8 cellular contexts compared by ENCODE assay signal in genomic region chr7:105141068-105141467, GRCh38.
DNase-seq lines count a peak whose midpoint lies in the region; ATAC-seq, FAIRE-seq and TF ChIP-seq lines count a peak whose summit lies in the region.

No MANE protein-coding gene starts in this region.

- H3K4me3 ChIP-seq in GM12878 (no peak overlapping the region), PC-9 (no peak overlapping the region)
- H3K4me3 ChIP-seq in effector memory CD4-positive, alpha-beta T cell (ENCODE audit: insufficient read depth, low read depth, low read length, poor library complexity, severe bottlenecking): no peak overlapping the region

- H4K20me1 ChIP-seq in GM12878 (ENCODE audit: control insufficient read depth, insufficient read depth) (no peaks in the 10 kb centered on the region), PC-9 (ENCODE audit: insufficient read depth) (no peaks in the 10 kb centered on the region)

- H3K9me2 ChIP-seq in PC-9 (ENCODE audit: insufficient read depth): no peaks in the 10 kb centered on the region

- no peak for TF ChIP-seq POLR2A in GM12878 (IDR thresholded peaks at IDR 0.05; ENCODE audit: low read depth, low read length)

- TF ChIP-seq RAD21 in GM12878 (IDR thresholded peaks at IDR 0.05; ENCODE audit: insufficient read depth, low read depth, low read length): peak; percentile 48

- H3K27me3 ChIP-seq in GM12878 (replicated peaks in 1 of 2; ENCODE audit: control insufficient read depth in 2 of 2, insufficient read depth in 2 of 2, low read length in 1 of 2) (no peaks in the 10 kb centered on the region), PC-9 (ENCODE audit: insufficient read depth, low read depth) (no peaks in the 10 kb centered on the region)
- H3K27me3 ChIP-seq in effector memory CD4-positive, alpha-beta T cell (replicated peaks; ENCODE audit: control insufficient read depth, insufficient read depth, low read length, poor library complexity, severe bottlenecking): no peaks in the 10 kb centered on the region

- H3K27ac ChIP-seq in GM12878 (ENCODE audit: control insufficient read depth, insufficient read depth) (no peak overlapping the region), PC-9 (no peak overlapping the region)
- no peak overlapping the region for H3K27ac ChIP-seq in effector memory CD4-positive, alpha-beta T cell (ENCODE audit: insufficient read depth, low read length, poor library complexity, severe bottlenecking)

- POLR2A ChIA-PET in GM12878 (lab: Charles Lee) (no interaction called here), PC-9 (lab: Charles Lee; ENCODE audit: unreplicated experiment) (no interaction called here)

- peaks cover 7% of the 10 kb centered on the region in 2 experiments; a peak in 3 of 4 replicates for H3K36me3 ChIP-seq in GM12878 (ENCODE audit: control insufficient read depth in 2 of 2, insufficient read depth in 2 of 2, low read length in 1 of 2)
- H3K36me3 ChIP-seq in PC-9 (ENCODE audit: low read depth): no peaks in the 10 kb centered on the region; the same call in none of the 2 replicates
- H3K36me3 ChIP-seq in effector memory CD4-positive, alpha-beta T cell (ENCODE audit: control insufficient read depth, insufficient read depth, low read length): peaks cover 35% of the 10 kb centered on the region

- CTCF ChIA-PET in GM12878 (lab: Yijun Ruan, JAX): interaction anchor here (0.6 to 2.8 kb wide), 9 partner anchors 20 to 219 kb away, joined by 3 to 14 read pairs (median 4); no protein-coding TSS in a partner anchor
- CTCF ChIA-PET in PC-9 (lab: Charles Lee): interaction anchor here (0.8 kb wide), 1 partner anchor 8 kb away, joined by 4 read pairs; no protein-coding TSS in a partner anchor

- ATAC-seq in GM12878 (peak; percentile 61; the same call in 2 of the 3 replicates), GM19395 (IDR thresholded peaks at IDR 0.05; ENCODE audit: unreplicated experiment) (no peak), GM21737 (IDR thresholded peaks at IDR 0.05; ENCODE audit: unreplicated experiment) (no peak)

- no peaks in the 10 kb centered on the region for H3F3A ChIP-seq in PC-9 (ENCODE audit: insufficient read depth, low read depth)

- TF ChIP-seq CTCF in GM12878 (IDR thresholded peaks at IDR 0.05 in 2 of 3, conservative IDR thresholded peaks at IDR 0.05 in 1 of 3; ENCODE audit: control insufficient read depth in 2 of 3, extremely low read depth in 1 of 3, insufficient read depth in 1 of 3, low read depth in 3 of 3, low read length in 3 of 3): peak in 2 of 3 experiments; percentile 20 to 41; a peak in 3 of 6 replicates
- TF ChIP-seq CTCF in PC-9 (conservative IDR thresholded peaks at IDR 0.05): no peak; the same call in 1 of the 2 replicates

- intact Hi-C loops in GM12878 (cut with micrococcal nuclease; ENCODE audit: unreplicated experiment): no loop called here
- intact Hi-C loops in PC-9 (cut with micrococcal nuclease; ENCODE audit: unreplicated experiment): loop anchor here (10.0 kb wide), 2 partner anchors 124 to 194 kb away; no protein-coding TSS in a partner anchor

- SMC1A ChIA-PET in GM12878 (lab: Charles Lee; ENCODE audit: uncharacterized antibody, unreplicated experiment): interaction anchor here (0.6 to 2.0 kb wide), 9 partner anchors 16 to 289 kb away, joined by 3 to 7 read pairs (median 4); no protein-coding TSS in a partner anchor

- no peak for FAIRE-seq in GM12878 (lab: Jason Lieb, UNC)

- H3K9me3 ChIP-seq in GM12878 (replicated peaks; ENCODE audit: control insufficient read depth, insufficient read depth, low read length): no peaks in the 10 kb centered on the region
- H3K9me3 ChIP-seq in PC-9 (ENCODE audit: insufficient read depth, low read depth): no peaks in the 10 kb centered on the region
- no peaks in the 10 kb centered on the region for H3K9me3 ChIP-seq in effector memory CD4-positive, alpha-beta T cell (ENCODE audit: control insufficient read depth, low read length)

- H3K79me2 ChIP-seq in GM12878 (ENCODE audit: control insufficient read depth, insufficient read depth, low read length) (no peaks in the 10 kb centered on the region), PC-9 (ENCODE audit: low read depth) (no peaks in the 10 kb centered on the region)

- WGBS in GM12878 (ENCODE audit: insufficient coverage, insufficient replicate concordance, low lambda C conversion rate, missing lambda C conversion rate): 86% methylated on average over 6 of the region's 6 CpGs

- TF ChIP-seq EP300 in GM12878 (IDR thresholded peaks at IDR 0.05; ENCODE audit: borderline replicate concordance in 1 of 2, control insufficient read depth in 1 of 2, low read depth in 2 of 2, low read length in 2 of 2): no peak

- no peak overlapping the region for H3K9ac ChIP-seq in GM12878 (ENCODE audit: control insufficient read depth, insufficient read depth, low read length)

- no TSS peak for BruUV-seq in GM12878 (replicated peaks; lab: Mats Ljungman, UMichigan)
- BruUV-seq in PC-9 (replicated peaks; lab: Mats Ljungman, UMichigan): no TSS peak

- DNase-seq in Daoy (ENCODE audit: low read depth) (peak; percentile 39), KBM-7 (peak; percentile 24), GM12878 (ENCODE audit: low read depth, low spot score) (no peak), medulla oblongata (ENCODE audit: extremely low spot score) (peak; percentile 48), PC-9 (no peak)
- no peak for DNase-seq in effector memory CD4-positive, alpha-beta T cell

- H2AFZ ChIP-seq in GM12878 (ENCODE audit: control insufficient read depth, low read depth, low read length) (no peak overlapping the region), PC-9 (no peak overlapping the region)

- H3K4me2 ChIP-seq in GM12878 (ENCODE audit: control insufficient read depth, insufficient read depth): no peak overlapping the region
- H3K4me2 ChIP-seq in PC-9: no peak overlapping the region

- RAD21 ChIA-PET in GM12878 (lab: Charles Lee; ENCODE audit: unreplicated experiment): interaction anchor here (0.8 to 1.5 kb wide), 4 partner anchors 24 to 289 kb away, joined by 3 to 5 read pairs (median 3); no protein-coding TSS in a partner anchor

- in situ Hi-C loops in KBM-7 (cut with MboI; ENCODE audit: low pct_unique_long_range_greater_than_20kb, low sequenced_read_pairs): no loop called here
- in situ Hi-C loops in GM12878 (cut with MboI): no loop called here

- H3K4me1 ChIP-seq in GM12878 (ENCODE audit: control insufficient read depth, insufficient read depth, low read length): no peaks in the 10 kb centered on the region
- peaks cover 8% of the 10 kb centered on the region for H3K4me1 ChIP-seq in PC-9 (replicated peaks; ENCODE audit: insufficient read depth)
- H3K4me1 ChIP-seq in effector memory CD4-positive, alpha-beta T cell (ENCODE audit: control insufficient read depth, insufficient read depth, low read length, poor library complexity, severe bottlenecking): no peaks in the 10 kb centered on the region

TF ChIP-seq in GM12878, 131 proteins besides CTCF, POLR2A, EP300 and RAD21:
- TF ChIP-seq MEF2A (IDR thresholded peaks at IDR 0.05; ENCODE audit: insufficient read depth, low read depth, low read length) (no peak), SMC3 (IDR thresholded peaks at IDR 0.05; ENCODE audit: borderline replicate concordance, low read length) (peak; percentile 40; the same call in 1 of the 2 replicates)

Comparison
In these comparisons a context has a peak if more than half of its experiments do, and no peak if none do; other contexts are left out.
1. DNase-seq: peak in Daoy (single experiment), KBM-7 (single experiment) and medulla oblongata (single experiment); none in GM12878 (single experiment), PC-9 (0 of 2) and effector memory CD4-positive, alpha-beta T cell (0 of 3).